Comparison of ENCODE assay signal across 22 cellular contexts in genomic region chr3:123752228-123752627, GRCh38.
DNase-seq lines count a peak whose midpoint lies in the region; ATAC-seq and TF ChIP-seq lines count a peak whose summit lies in the region.
"Had no signal": no experiment of that assay in that cellular context is flagged by ENCODE, and none has a peak within 500 bp of the region (broad histone marks: within the 10 kb centered on the region; RNA-seq: fewer than 3 reads in every experiment).

No MANE protein-coding gene starts in this region.

- no peak overlapping the region for H3K27ac Mint-ChIP-seq in naive thymus-derived CD4-positive, alpha-beta T cell
- H3K27ac Mint-ChIP-seq: CD8-positive, alpha-beta memory T cell; IgD-negative memory B cell had no signal

- H3K36me3 Mint-ChIP-seq in naive thymus-derived CD4-positive, alpha-beta T cell, result no peaks in the 10 kb centered on the region
- H3K36me3 Mint-ChIP-seq: CD8-positive, alpha-beta memory T cell had no signal

- no peak overlapping the region for H3K9ac ChIP-seq in SK-N-SH

- H2AFZ ChIP-seq in SK-N-SH (ENCODE audit: low read depth), result no peak overlapping the region

- CTCF ChIA-PET in SK-N-SH (lab: Yijun Ruan, JAX), result interaction anchor here (0.7 to 1.6 kb wide), 3 partner anchors 29 to 867 kb away, joined by 3 to 4 read pairs (median 3); no protein-coding TSS in a partner anchor
- CTCF ChIA-PET in naive thymus-derived CD4-positive, alpha-beta T cell (lab: Charles Lee), result no interaction called here

- H3K27me3 ChIP-seq in SK-N-SH (ENCODE audit: insufficient read depth), result no peaks in the 10 kb centered on the region
- H3K27me3 ChIP-seq in gastroesophageal sphincter, result no peaks in the 10 kb centered on the region
- no peaks in the 10 kb centered on the region for H3K27me3 ChIP-seq in naive thymus-derived CD4-positive, alpha-beta T cell (ENCODE audit: control insufficient read depth in 2 of 2, insufficient read depth in 2 of 2, low read length in 2 of 2)
- H3K27me3 ChIP-seq in aorta (ENCODE audit: control insufficient read depth in 1 of 2, insufficient read depth in 2 of 2, low read length in 1 of 2), result no peaks in the 10 kb centered on the region
- H3K27me3 ChIP-seq: SJCRH30 had no signal

- no peak for DNase-seq in SK-N-SH
- no peak for DNase-seq in naive thymus-derived CD4-positive, alpha-beta T cell
- no peak for DNase-seq in aorta
- DNase-seq in nucleus accumbens (lab: John Stamatoyannopoulos, UW), result no peak
- DNase-seq in NK-92 (lab: John Stamatoyannopoulos, UW; ENCODE audit: unreplicated experiment), result no peak
- no peak for DNase-seq in A172 (ENCODE audit: low spot score)
- DNase-seq: Calu3; CD8-positive, alpha-beta memory T cell; GOT3; HCEC 1CT; NCI-H1694 treated with DMSO at 0.1 percent for 48 hours; NCI-H2081 treated with DMSO at 0.1 percent for 48 hours; NCI-H2171 treated with DMSO at 0.1 percent for 48 hours; NCI-H446; NCI-H526; OCI-M1; SJCRH30 had no signal

- H3K4me3 ChIP-seq in SK-N-SH (ENCODE audit: low read depth in 2 of 2, low read length in 1 of 2), result no peak overlapping the region
- H3K4me3 ChIP-seq in gastroesophageal sphincter, result no peak overlapping the region
- no peak overlapping the region for H3K4me3 ChIP-seq in naive thymus-derived CD4-positive, alpha-beta T cell (ENCODE audit: low read length)
- H3K4me3 ChIP-seq in aorta (ENCODE audit: low read length in 2 of 2), result no peak overlapping the region
- H3K4me3 ChIP-seq: SJCRH30 had no signal

- TF ChIP-seq RAD21 in SK-N-SH (IDR thresholded peaks at IDR 0.05; ENCODE audit: low read length), result no peak

- ATAC-seq in SK-N-SH treated with all-trans-retinoic acid at 6 μM for 48 hours (no peak), gastroesophageal sphincter (no peak), aorta (ENCODE audit: low FRiP score) (no peak)
- ATAC-seq in naive thymus-derived CD4-positive, alpha-beta T cell, result peak; percentile 14

- no peak for TF ChIP-seq CTCF in SK-N-SH (IDR thresholded peaks at IDR 0.05)
- no peak for TF ChIP-seq CTCF in gastroesophageal sphincter (IDR thresholded peaks at IDR 0.05)

- H3K9me3 Mint-ChIP-seq in naive thymus-derived CD4-positive, alpha-beta T cell, result no peaks in the 10 kb centered on the region
- H3K9me3 Mint-ChIP-seq: CD8-positive, alpha-beta memory T cell had no signal

- no peaks in the 10 kb centered on the region for H4K20me1 ChIP-seq in SK-N-SH (ENCODE audit: insufficient read depth)

- TF ChIP-seq EP300 in SK-N-SH (IDR thresholded peaks at IDR 0.05; ENCODE audit: borderline replicate concordance in 1 of 2, low read depth in 1 of 2, low read length in 1 of 2) (no peak), gastroesophageal sphincter (IDR thresholded peaks at IDR 0.05) (no peak)

- H3K4me3 Mint-ChIP-seq in naive thymus-derived CD4-positive, alpha-beta T cell, result no peak overlapping the region
- H3K4me3 Mint-ChIP-seq: CD8-positive, alpha-beta memory T cell; IgD-negative memory B cell had no signal

- WGBS in SK-N-SH (ENCODE audit: low lambda C conversion rate), result 97% methylated on average over 8 of the region's 8 CpGs
- WGBS in gastroesophageal sphincter (ENCODE audit: low coverage in 1 of 2), 2 donors, result 100% methylated on average over 2 to 6 of the region's 8 CpGs
- 96 to 98% methylated on average over 8 of the region's 8 CpGs for WGBS in aorta, 2 donors

- peaks cover 15 to 56% of the 10 kb centered on the region in 2 experiments for H3K4me1 ChIP-seq in SK-N-SH (ENCODE audit: control insufficient read depth in 1 of 2, insufficient read depth in 2 of 2, low read depth in 1 of 2, low read length in 1 of 2)
- peaks cover 0 to 58% (median 0%) of the 10 kb centered on the region in 3 donors for H3K4me1 ChIP-seq in gastroesophageal sphincter
- no peaks in the 10 kb centered on the region for H3K4me1 ChIP-seq in naive thymus-derived CD4-positive, alpha-beta T cell (ENCODE audit: control insufficient read depth in 2 of 2, insufficient read depth in 2 of 2, low read length in 2 of 2)
- peaks cover 3 to 14% of the 10 kb centered on the region in 2 donors for H3K4me1 ChIP-seq in aorta (ENCODE audit: control insufficient read depth in 1 of 2, insufficient read depth in 2 of 2, low read length in 2 of 2)

- no peaks in the 10 kb centered on the region for H3K9me3 ChIP-seq in SK-N-SH
- no peaks in the 10 kb centered on the region for H3K9me3 ChIP-seq in gastroesophageal sphincter
- H3K9me3 ChIP-seq in naive thymus-derived CD4-positive, alpha-beta T cell (ENCODE audit: control insufficient read depth in 2 of 3, low read length in 3 of 3), result no peaks in the 10 kb centered on the region
- H3K9me3 ChIP-seq in aorta (ENCODE audit: control insufficient read depth, low read length), result no peaks in the 10 kb centered on the region
- H3K9me3 ChIP-seq: SJCRH30 had no signal

- POLR2A ChIA-PET in SK-N-SH (lab: Yijun Ruan, JAX), result no interaction called here
- POLR2A ChIA-PET in naive thymus-derived CD4-positive, alpha-beta T cell (lab: Charles Lee), result no interaction called here

- H3K27ac ChIP-seq in SK-N-SH (ENCODE audit: low read depth in 2 of 2, low read length in 1 of 2) (peak overlapping the region; percentile 39 to 86; a peak in 3 of 4 replicates), gastroesophageal sphincter (peak overlapping the region in 3 of 4 donors; percentile 53 to 64 (median 63)), aorta (ENCODE audit: low read depth in 1 of 2, low read length in 2 of 2) (peak overlapping the region; percentile 15 to 59)
- H3K27ac ChIP-seq in naive thymus-derived CD4-positive, alpha-beta T cell (ENCODE audit: low read depth, low read length), result no peak overlapping the region
- H3K27ac ChIP-seq: 22Rv1, C4-2B, SJCRH30 had no signal

- peaks cover 66% of the 10 kb centered on the region for H3K79me2 ChIP-seq in SK-N-SH (ENCODE audit: insufficient read depth)

- 0 out of 2 replicates have a peak overlapping the region, but pooled peaks have one; percentile 8 for H3K4me2 ChIP-seq in SK-N-SH

- peaks cover 19% of the 10 kb centered on the region for H3F3A ChIP-seq in SK-N-SH (replicated peaks; ENCODE audit: insufficient read depth)

- peaks cover 44 to 45% of the 10 kb centered on the region in 2 experiments for H3K36me3 ChIP-seq in SK-N-SH (replicated peaks in 1 of 2; ENCODE audit: control insufficient read depth in 1 of 2, insufficient read depth in 2 of 2, low read length in 1 of 2)
- no peaks in the 10 kb centered on the region for H3K36me3 ChIP-seq in gastroesophageal sphincter
- H3K36me3 ChIP-seq in naive thymus-derived CD4-positive, alpha-beta T cell (ENCODE audit: control insufficient read depth in 2 of 3, insufficient read depth in 3 of 3, low read length in 3 of 3), result no peaks in the 10 kb centered on the region
- H3K36me3 ChIP-seq in aorta (ENCODE audit: control insufficient read depth in 1 of 2, insufficient read depth in 2 of 2, low read length in 1 of 2), result no peaks in the 10 kb centered on the region
- H3K36me3 ChIP-seq: SJCRH30 had no signal

- no peak for TF ChIP-seq POLR2A in gastroesophageal sphincter (IDR thresholded peaks at IDR 0.05)

- peaks cover 0 to 17% (median 6%) of the 10 kb centered on the region in 5 donors for H3K27me3 Mint-ChIP-seq in naive thymus-derived CD4-positive, alpha-beta T cell

- no peaks in the 10 kb centered on the region for H3K9me2 ChIP-seq in SK-N-SH

- intact Hi-C loops in naive thymus-derived CD4-positive, alpha-beta T cell (cut with micrococcal nuclease), result no loop called here
- intact Hi-C loops in aorta (cut with DNase I), result no loop called here

- H3K4me1 Mint-ChIP-seq in naive thymus-derived CD4-positive, alpha-beta T cell, result peaks cover 0 to 2% (median 1%) of the 10 kb centered on the region in 7 donors

TF ChIP-seq in SK-N-SH, 30 proteins besides CTCF, POLR2A, EP300 and RAD21 (continues in another document):
- TF ChIP-seq IRF3 (IDR thresholded peaks at IDR 0.05; ENCODE audit: low read depth, low read length) (no peak), RXRA (IDR thresholded peaks at IDR 0.05; ENCODE audit: borderline replicate concordance, low read depth) (no peak), RCOR1 (IDR thresholded peaks at IDR 0.05; ENCODE audit: low read length) (no peak), TEAD4 (IDR thresholded peaks at IDR 0.05; ENCODE audit: borderline replicate concordance, insufficient read depth) (no peak), TAF1 (IDR thresholded peaks at IDR 0.05; ENCODE audit: borderline replicate concordance, low read depth, low read length) (no peak), NFIC (IDR thresholded peaks at IDR 0.05; ENCODE audit: borderline replicate concordance) (no peak), MEF2A (IDR thresholded peaks at IDR 0.05; ENCODE audit: borderline replicate concordance, low read depth) (no peak)

TF ChIP-seq in SK-N-SH treated with all-trans-retinoic acid at 6 μM for 48 hours, 23 proteins besides CTCF, POLR2A, EP300 and RAD21:
- TF ChIP-seq TOX (CRISPR knock-in tag; IDR thresholded peaks at IDR 0.05; ENCODE audit: borderline replicate concordance), result no peak
- no peak for TF ChIP-seq PPARA (CRISPR knock-in tag; IDR thresholded peaks at IDR 0.05; ENCODE audit: borderline replicate concordance)
- TF ChIP-seq ZFP30 (CRISPR knock-in tag; IDR thresholded peaks at IDR 0.05), result no peak
